Comparison of ENCODE assay signal across 8 cellular contexts in genomic region chr16:57530104-57530522, GRCh38. TPM values are rescaled to one million over a fixed set of nuclear protein-coding genes. Genes with fewer than 3 reads are reported as not detected.
DNase-seq lines count a peak whose midpoint lies in the region; ATAC-seq lines count a peak whose summit lies in the region.

No MANE protein-coding gene starts in this region.

- DNase-seq in 8988T (peak; percentile 96), dermis microvascular lymphatic vessel endothelial cell (ENCODE audit: low read depth in 2 of 2) (peak; percentile 49 to 81), stromal cell of bone marrow (ENCODE audit: low read depth) (peak; percentile 21)
- peak; percentile 41 for DNase-seq in activated CD4-positive, CD25-positive, alpha-beta regulatory T cell treated with anti-CD3 and anti-CD28 coated beads, Interleukin-2, amount 50 U/mL, for 16 hours (ENCODE audit: low read depth, low spot score)
- peak; percentile 88 for DNase-seq in natural killer cell treated with Interleukin-12 subunit alpha and Interleukin-12 subunit beta and Interleukin-15 and Interleukin-18, amount 100 ng/mL, for 72 hours (ENCODE audit: low spot score)

- peak overlapping the region; percentile 100 for H3K27ac Mint-ChIP-seq in natural killer cell treated with Interleukin-12 subunit alpha and Interleukin-12 subunit beta and Interleukin-15 and Interleukin-18, amount 100 ng/mL, for 72 hours

- H3K27me3 Mint-ChIP-seq in natural killer cell treated with Interleukin-12 subunit alpha and Interleukin-12 subunit beta and Interleukin-15 and Interleukin-18, amount 100 ng/mL, for 72 hours: no peaks in the 10 kb centered on the region

- ATAC-seq in GM19324 (IDR thresholded peaks at IDR 0.05; ENCODE audit: low FRiP score, unreplicated experiment): peak; percentile 59
- ATAC-seq in HG03558 (IDR thresholded peaks at IDR 0.05; ENCODE audit: extremely low read depth, unreplicated experiment): peak; percentile 61
- peak; percentile 88 to 94 for ATAC-seq in natural killer cell treated with Interleukin-12 subunit alpha and Interleukin-12 subunit beta and Interleukin-15 and Interleukin-18, amount 100 ng/mL, for 72 hours
- ATAC-seq in HG03280 (IDR thresholded peaks at IDR 0.05; ENCODE audit: unreplicated experiment): no peak

- peak overlapping the region; percentile 98 for H3K4me3 Mint-ChIP-seq in natural killer cell treated with Interleukin-12 subunit alpha and Interleukin-12 subunit beta and Interleukin-15 and Interleukin-18, amount 100 ng/mL, for 72 hours

- H3K4me1 Mint-ChIP-seq in natural killer cell treated with Interleukin-12 subunit alpha and Interleukin-12 subunit beta and Interleukin-15 and Interleukin-18, amount 100 ng/mL, for 72 hours (ENCODE audit: low read depth in 2 of 2): peaks cover 55 to 64% of the 10 kb centered on the region in 2 donors

- H3K9me3 Mint-ChIP-seq in natural killer cell treated with Interleukin-12 subunit alpha and Interleukin-12 subunit beta and Interleukin-15 and Interleukin-18, amount 100 ng/mL, for 72 hours: no peaks in the 10 kb centered on the region

- H3K36me3 Mint-ChIP-seq in natural killer cell treated with Interleukin-12 subunit alpha and Interleukin-12 subunit beta and Interleukin-15 and Interleukin-18, amount 100 ng/mL, for 72 hours: no peaks in the 10 kb centered on the region

RNA-seq across cellular contexts. Expression of gene CCDC102A, which starts 6.3 kb away (rescaled TPM):
- total RNA-seq in dermis microvascular lymphatic vessel endothelial cell: 8.9 and 11.6 TPM in 2 replicates
- total RNA-seq in natural killer cell treated with Interleukin-12 subunit alpha and Interleukin-12 subunit beta and Interleukin-15 and Interleukin-18, amount 100 ng/mL, for 72 hours: 10 to 100 TPM; 13.9 to 21.5 TPM

RNA-seq across cellular contexts. Expression of gene ADGRG5, which starts 12.3 kb away (rescaled TPM):
- total RNA-seq in dermis microvascular lymphatic vessel endothelial cell: not detected in 2 replicates
- total RNA-seq in natural killer cell treated with Interleukin-12 subunit alpha and Interleukin-12 subunit beta and Interleukin-15 and Interleukin-18, amount 100 ng/mL, for 72 hours: 10 to 100 TPM; 86.8 to 95.0 TPM

RNA-seq across cellular contexts. Expression of gene DOK4, which starts 43.8 kb away (rescaled TPM):
- total RNA-seq in dermis microvascular lymphatic vessel endothelial cell: 17.2 and 19.8 TPM in 2 replicates
- total RNA-seq in natural killer cell treated with Interleukin-12 subunit alpha and Interleukin-12 subunit beta and Interleukin-15 and Interleukin-18, amount 100 ng/mL, for 72 hours: 1 to 10 TPM; 4.2 to 6.5 TPM

Comparison
In these comparisons a context has a peak if more than half of its experiments do, and no peak if none do; other contexts are left out.
1. DNase-seq: peak in every context shown above with its lines; median percentile 96 in 8988T; 88 in natural killer cell treated with Interleukin-12 subunit alpha and Interleukin-12 subunit beta and Interleukin-15 and Interleukin-18, amount 100 ng/mL, for 72 hours; 65 in dermis microvascular lymphatic vessel endothelial cell; 41 in activated CD4-positive, CD25-positive, alpha-beta regulatory T cell treated with anti-CD3 and anti-CD28 coated beads, Interleukin-2, amount 50 U/mL, for 16 hours; 21 in stromal cell of bone marrow.
2. RNA of gene ADGRG5, which starts 12.3 kb away (total RNA-seq): 86.8 to 95.0 TPM in natural killer cell treated with Interleukin-12 subunit alpha and Interleukin-12 subunit beta and Interleukin-15 and Interleukin-18, amount 100 ng/mL, for 72 hours; not detected in dermis microvascular lymphatic vessel endothelial cell; every median in the first group is over 10 times any median in the second.